ENCODE assay signal across 16 cellular contexts in the genomic region with DNA sequence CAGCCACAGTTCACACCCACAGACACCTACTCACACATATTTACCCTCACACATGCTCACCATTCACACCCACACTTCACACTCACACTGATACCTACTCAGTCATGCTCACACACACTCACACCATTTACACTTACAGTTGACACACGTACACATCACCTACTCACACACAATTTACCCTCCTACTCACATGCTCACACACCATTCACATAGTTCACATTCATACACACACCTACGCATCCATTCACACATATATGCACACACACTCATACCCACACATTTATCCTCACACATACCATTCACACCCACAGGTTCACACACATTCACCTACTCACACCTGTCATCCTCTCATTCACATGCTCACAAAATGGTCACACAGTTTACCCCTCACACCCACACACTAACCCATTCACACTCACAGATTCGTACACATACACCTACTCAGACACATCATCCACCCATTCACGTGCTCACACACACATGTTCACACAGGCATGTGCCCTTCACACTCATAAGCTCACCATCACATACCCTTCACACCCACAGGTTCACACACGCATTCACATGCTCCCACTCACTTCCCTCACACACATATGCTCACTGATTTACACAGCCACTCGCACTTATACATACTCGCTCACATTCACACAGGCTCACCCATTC. TPM values are rescaled to one million over a fixed set of nuclear protein-coding genes. Genes with fewer than 3 reads are reported as not detected.
DNase-seq lines count a peak whose midpoint lies in the region; ATAC-seq, FAIRE-seq and TF ChIP-seq lines count a peak whose summit lies in the region.
"Had no signal": no experiment of that assay in that cellular context is flagged by ENCODE, and none has a peak within 500 bp of the region (broad histone marks: within the 10 kb centered on the region; RNA-seq: fewer than 3 reads in every experiment).

No MANE protein-coding gene starts in this region.

- H2AFZ ChIP-seq in H1 (ENCODE audit: low read length) (no peak overlapping the region), trophoblast cell (ENCODE audit: insufficient read depth, low read length, poor library complexity) (no peak overlapping the region)

- peaks cover 2 to 14% (median 9%) of the 10 kb centered on the region in 4 experiments; a peak in 4 of 8 replicates for H3K36me3 ChIP-seq in H1 (ENCODE audit: control insufficient read depth in 2 of 4, insufficient read depth in 4 of 4, low read length in 3 of 4)
- H3K36me3 ChIP-seq in trophoblast cell (ENCODE audit: control insufficient read depth in 1 of 2, insufficient read depth in 2 of 2, low read length in 2 of 2), result peaks cover 4 to 9% of the 10 kb centered on the region in 2 experiments

- H2BK20ac ChIP-seq in H1 (ENCODE audit: low read length), result no peak overlapping the region

- DNase-seq in GM12892 (ENCODE audit: insufficient read length) (no peak), HTR-8/SVneo (ENCODE audit: insufficient read length, low spot score) (no peak), H1 (ENCODE audit: low read depth in 1 of 2, low spot score in 2 of 2) (no peak), trophoblast cell (no peak), NCI-H345 treated with DMSO at 0.1 percent for 48 hours (lab: John Stamatoyannopoulos, UW; ENCODE audit: unreplicated experiment) (no peak)
- no peak for DNase-seq in stimulated activated CD4-positive, alpha-beta T cell treated with anti-CD3 and anti-CD28 coated beads, Interleukin-15, amount 100 ng/mL, for 24 hours
- DNase-seq: 8988T; AML-193; Caco-2; CD8-positive, alpha-beta memory T cell; DND-41; GDM1 had no signal

- H3K18ac ChIP-seq in H1 (ENCODE audit: extremely low read depth, low read length) (no peak overlapping the region), trophoblast cell (ENCODE audit: low read length) (no peak overlapping the region)

- H3K9ac ChIP-seq in H1 (replicated peaks in 1 of 4; ENCODE audit: extremely low read depth in 1 of 4, low read depth in 3 of 4, low read length in 3 of 4) (peak overlapping the region in 1 of 4 experiments; percentile 30; a peak in 1 of 7 replicates), trophoblast cell (ENCODE audit: low read length) (no peak overlapping the region)
- H3K9ac ChIP-seq: BLaER1 had no signal

- H3K9me3 ChIP-seq in H1 (ENCODE audit: insufficient read depth in 2 of 2, low read depth in 1 of 2, low read length in 1 of 2) (no peaks in the 10 kb centered on the region), trophoblast cell (ENCODE audit: insufficient read depth, low read depth, low read length) (peaks cover 1% of the 10 kb centered on the region)
- H3K9me3 ChIP-seq: BLaER1, Caco-2 had no signal

- H2BK5ac ChIP-seq in H1 (ENCODE audit: low read depth, low read length) (no peak overlapping the region), trophoblast cell (ENCODE audit: low read depth, low read length, poor library complexity) (no peak overlapping the region)

- H4K8ac ChIP-seq in H1 (ENCODE audit: extremely low read depth, insufficient read depth, low read length) (no peak overlapping the region), trophoblast cell (ENCODE audit: low read depth, low read length) (no peak overlapping the region)

- H3K79me2 ChIP-seq in H1 (ENCODE audit: control insufficient read depth in 1 of 2, insufficient read depth in 2 of 2, low read length in 2 of 2) (peaks cover 0 to 10% of the 10 kb centered on the region in 2 experiments; a peak in 1 of 4 replicates), trophoblast cell (ENCODE audit: control insufficient read depth, insufficient read depth, low read length, poor library complexity) (peaks cover 1% of the 10 kb centered on the region)

- H4K91ac ChIP-seq in H1 (replicated peaks; ENCODE audit: insufficient read length, low read length) (no peak overlapping the region), trophoblast cell (ENCODE audit: low read depth, low read length) (no peak overlapping the region)

- TF ChIP-seq RAD21 in H1 (IDR thresholded peaks at IDR 0.05 in 1 of 2, conservative IDR thresholded peaks at IDR 0.05 in 1 of 2; ENCODE audit: low read depth in 2 of 2, low read length in 2 of 2), result no peak

- H2BK12ac ChIP-seq in H1 (ENCODE audit: low read depth, low read length) (no peak overlapping the region), trophoblast cell (ENCODE audit: low read length) (no peak overlapping the region)

- CTCF ChIA-PET in H1 (lab: Charles Lee; ENCODE audit: partially characterized antibody), result interaction anchor here (6.6 kb wide), 1 partner anchor 8 kb away, joined by 73 read pairs; no protein-coding TSS in a partner anchor

- H2BK15ac ChIP-seq in H1 (ENCODE audit: low read length), result no peak overlapping the region

- H3K23me2 ChIP-seq in H1 (ENCODE audit: low read depth, low read length), result peaks cover 5% of the 10 kb centered on the region; the same call in 1 of the 2 replicates

- no peak overlapping the region; the same call in 1 of the 2 replicates for H3K27ac ChIP-seq in H1 (ENCODE audit: low read depth, low read length)
- no peak overlapping the region for H3K27ac ChIP-seq in trophoblast cell (ENCODE audit: low read depth, low read length)
- H3K27ac ChIP-seq: HL-60 had no signal

- H4K20me1 ChIP-seq in H1 (replicated peaks in 1 of 2; ENCODE audit: control insufficient read depth in 1 of 2, insufficient read depth in 2 of 2, low read length in 2 of 2), result peaks cover 0 to 9% of the 10 kb centered on the region in 2 experiments
- H4K20me1 ChIP-seq: BLaER1 had no signal

- H3K4me3 ChIP-seq in H1 (ENCODE audit: extremely low read depth in 1 of 4, insufficient read depth in 2 of 4, low read depth in 3 of 4, low read length in 4 of 4) (no peak overlapping the region), trophoblast cell (ENCODE audit: low read depth, low read length) (peak overlapping the region; percentile 39)
- H3K4me3 ChIP-seq: BLaER1 had no signal

- no peak for TF ChIP-seq CTCF in H1 (IDR thresholded peaks at IDR 0.05; ENCODE audit: control extremely low read depth in 1 of 3, insufficient read depth in 1 of 3, low read depth in 1 of 3, low read length in 3 of 3)

- FAIRE-seq in GM12892 (lab: Jason Lieb, UNC), result peak; percentile 5
- FAIRE-seq in HTR-8/SVneo (lab: Jason Lieb, UNC), result peak; percentile 94
- FAIRE-seq in H1 (lab: Jason Lieb, UNC), result no peak
- FAIRE-seq: H54 had no signal

- no peak for TF ChIP-seq EP300 in H1 (IDR thresholded peaks at IDR 0.05; ENCODE audit: borderline replicate concordance in 1 of 2, low read depth in 2 of 2, low read length in 2 of 2)

- no peak overlapping the region for H3K4me2 ChIP-seq in H1 (ENCODE audit: insufficient read depth in 1 of 2, low read depth in 2 of 2, low read length in 2 of 2)
- no peak overlapping the region for H3K4me2 ChIP-seq in trophoblast cell (ENCODE audit: low read length)
- H3K4me2 ChIP-seq: BLaER1 had no signal

- no peak overlapping the region for H4K12ac ChIP-seq in trophoblast cell (ENCODE audit: low read depth, low read length)

- H2AK5ac ChIP-seq in H1 (ENCODE audit: low read depth, low read length) (peak overlapping the region; percentile 17; the same call in 1 of the 2 replicates), trophoblast cell (ENCODE audit: low read length) (no peak overlapping the region)

- H3K4me1 ChIP-seq in H1 (replicated peaks in 1 of 4; ENCODE audit: control insufficient read depth in 3 of 4, insufficient read depth in 4 of 4, low read length in 3 of 4) (peaks cover 0 to 6% (median 1%) of the 10 kb centered on the region in 4 experiments; a peak in 3 of 7 replicates), trophoblast cell (ENCODE audit: control insufficient read depth in 1 of 2, insufficient read depth in 2 of 2, low read length in 2 of 2) (peaks cover 0 to 2% of the 10 kb centered on the region in 2 experiments)
- H3K4me1 ChIP-seq: Caco-2 had no signal

- ATAC-seq in GM18873 (IDR thresholded peaks at IDR 0.05; ENCODE audit: low FRiP score, unreplicated experiment), result no peak

- H3K23ac ChIP-seq in H1 (ENCODE audit: insufficient read length) (no peak overlapping the region), trophoblast cell (ENCODE audit: low read length) (no peak overlapping the region)

- H3K14ac ChIP-seq in H1 (ENCODE audit: insufficient read length), result no peak overlapping the region
- no peak overlapping the region for H3K14ac ChIP-seq in trophoblast cell (ENCODE audit: low read length)

- H3K4ac ChIP-seq in H1 (replicated peaks; ENCODE audit: insufficient read length, low read depth, low read length) (no peak overlapping the region), trophoblast cell (ENCODE audit: low read depth, low read length) (no peak overlapping the region)

- H2BK120ac ChIP-seq in H1 (replicated peaks; ENCODE audit: low read depth, low read length) (no peak overlapping the region), trophoblast cell (ENCODE audit: insufficient read depth, low read length, poor library complexity) (no peak overlapping the region)

- no peak overlapping the region for H4K5ac ChIP-seq in H1 (ENCODE audit: insufficient read length, low read depth, low read length)

- TF ChIP-seq POLR2A in GM12892 (IDR thresholded peaks at IDR 0.05; ENCODE audit: low read depth, low read length) (no peak), H1 (IDR thresholded peaks at IDR 0.05; ENCODE audit: control extremely low read depth in 1 of 2, low read depth in 2 of 2, low read length in 2 of 2) (no peak)

- WGBS in H1 (ENCODE audit: extremely low coverage in 1 of 2, insufficient coverage in 1 of 2, insufficient read length in 1 of 2, insufficient replicate concordance in 2 of 2, low coverage in 1 of 2, low lambda C conversion rate in 2 of 2, missing lambda C conversion rate in 1 of 2), 2 experiments, result 89 to 100% methylated on average over 4 to 7 of the region's 7 CpGs
- 100% methylated on average over 6 of the region's 7 CpGs for whole genome bisulfite sequencing in trophoblast cell (ENCODE audit: extremely low coverage, insufficient coverage, insufficient read length)

- POLR2A ChIA-PET in H1 (lab: Charles Lee; ENCODE audit: partially characterized antibody), result interaction anchor here (0.6 to 1.4 kb wide), 3 partner anchors 8 to 117 kb away, joined by 3 to 5 read pairs (median 4); no protein-coding TSS in a partner anchor

- H3K79me1 ChIP-seq in H1 (ENCODE audit: low read depth, low read length) (peaks cover 3% of the 10 kb centered on the region; the same call in 1 of the 2 replicates), trophoblast cell (ENCODE audit: low read length) (peaks cover 1% of the 10 kb centered on the region)

- H3K27me3 ChIP-seq in H1 (replicated peaks in 1 of 4; ENCODE audit: control insufficient read depth in 3 of 4, extremely low read depth in 1 of 4, insufficient read depth in 3 of 4, low read length in 3 of 4), result no peaks in the 10 kb centered on the region
- H3K27me3 ChIP-seq in trophoblast cell (ENCODE audit: insufficient read depth, low read length), result no peaks in the 10 kb centered on the region
- H3K27me3 ChIP-seq: BLaER1 had no signal

- H3K56ac ChIP-seq in H1 (replicated peaks; ENCODE audit: insufficient read length, low read depth, low read length), result no peak overlapping the region

RNA-seq across cellular contexts. Expression of gene HMCES, which starts 42.3 kb away (rescaled TPM):
- 22.5 TPM for polyA plus RNA-seq in GM12892 (2012; ENCODE audit: missing spikeins)
- 46.7 and 49.5 TPM in 2 replicates for total RNA-seq in H1 (2021; fragmentation: NEBNext Ultra II Directional; extraction: Animal tissue kit (Norgen Biotek cat#: 25700))
- polyA plus RNA-seq in H1 (2011; rRNA removed), result 27.6 and 30.4 TPM in 2 replicates
- polyA plus RNA-seq in H1 (2011; cell fraction: cytosol; rRNA removed), result 26.4 TPM
- 17.6 TPM for polyA plus RNA-seq in H1 (2011; cell fraction: nucleus; rRNA removed)
- 35.2 to 56.7 TPM (median 52.2 TPM) in 4 replicates for polyA plus RNA-seq in H1 (2012, experiment 1 of 2)
- polyA plus RNA-seq in H1 (2012, experiment 2 of 2), result 32.7 TPM
- polyA plus RNA-seq in H1 (2013, experiment 1 of 2), result 22.5 TPM
- 22.2 TPM for polyA plus RNA-seq in H1 (2013, experiment 2 of 2)
- polyA minus RNA-seq in H1 (2011; rRNA and poly(A)+ RNA removed), result 22.2 and 26.2 TPM in 2 replicates
- polyA minus RNA-seq in H1 (2011; cell fraction: cytosol; rRNA and poly(A)+ RNA removed), result 17.0 TPM
- polyA minus RNA-seq in H1 (2011; cell fraction: nucleus; rRNA and poly(A)+ RNA removed), result 9.9 TPM
- 21.7 and 22.2 TPM in 2 replicates for polyA plus RNA-seq in trophoblast cell (2013)
